9 cellular contexts compared by ENCODE assay signal in the genomic region with DNA sequence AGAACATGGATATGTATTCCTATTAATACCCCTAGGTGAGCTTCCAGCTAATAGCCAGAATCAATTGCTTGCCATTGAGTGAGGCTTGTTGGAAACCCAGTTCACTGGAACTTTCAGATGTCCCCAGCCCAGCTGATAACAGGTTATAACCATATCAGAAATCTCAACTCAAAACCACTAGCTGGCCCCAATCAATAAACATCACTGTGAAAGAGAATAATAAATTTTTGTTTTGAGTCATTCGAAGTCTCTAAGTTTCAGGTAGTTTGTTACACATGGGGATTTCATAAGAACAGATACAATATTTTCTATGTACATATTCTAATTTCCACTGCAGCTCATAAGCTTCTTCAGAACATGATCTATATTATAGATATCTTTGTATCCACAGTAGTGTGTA.
"Had no signal": no experiment of that assay in that cellular context is flagged by ENCODE, and none has a peak within 500 bp of the region (broad histone marks: within the 10 kb centered on the region; RNA-seq: fewer than 3 reads in every experiment).

No MANE protein-coding gene starts in this region.

- ATAC-seq: HepG2, K562 had no signal

- H3K4me1 Mint-ChIP-seq: IgD-negative memory B cell had no signal

- FAIRE-seq: HepG2, HTR-8/SVneo, K562 had no signal

- H3K27ac ChIP-seq: HL-60, KMS-11 had no signal

- H3K4me3 Mint-ChIP-seq: IgD-negative memory B cell had no signal

- H3K27me3 Mint-ChIP-seq: IgD-negative memory B cell had no signal

- H3K4me2 ChIP-seq: KMS-11 had no signal

- H3K4me3 ChIP-seq: K562 had no signal

- H3K27ac Mint-ChIP-seq: IgD-negative memory B cell had no signal

- DNase-seq: IMR-90, KBM-7, KG1 had no signal

- H3K9ac ChIP-seq: KMS-11 had no signal
